ENCODE assay signal across 1 cellular context in the genomic region with DNA sequence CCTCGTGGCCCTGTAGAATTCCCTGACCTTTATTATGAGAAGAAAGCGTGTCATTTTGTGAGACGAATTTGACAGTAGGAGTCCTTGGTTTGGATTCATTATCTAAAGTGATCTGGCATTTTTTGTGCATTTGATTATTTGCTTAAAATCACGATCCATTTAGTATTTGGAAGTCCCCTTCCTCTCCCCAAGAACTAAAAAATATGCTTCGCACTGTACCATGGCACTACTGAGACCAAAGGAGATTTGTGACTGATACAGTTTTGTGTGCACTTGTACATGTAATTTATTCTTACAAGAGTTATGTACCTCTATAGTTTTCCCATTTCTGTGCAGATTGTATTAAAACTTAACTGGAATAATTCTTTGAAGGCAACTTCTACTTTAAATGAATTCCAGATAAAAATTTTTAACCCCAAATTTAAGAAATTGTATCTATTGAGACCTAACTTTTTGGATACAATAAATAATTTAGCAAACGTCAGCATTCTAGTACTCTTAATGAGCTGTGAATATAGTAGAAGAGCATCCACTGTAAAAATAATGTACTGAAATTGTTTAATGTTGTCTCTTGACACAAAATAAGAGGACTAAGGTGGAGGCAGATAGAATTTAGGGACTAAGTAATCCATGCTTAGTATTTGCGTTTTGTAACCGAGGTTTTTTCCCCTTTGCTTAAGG.
A peak's percentile ranks its signal among the peaks of the same experiment; 100 is the strongest.
TF ChIP-seq lines count a peak whose summit lies in the region.

No MANE protein-coding gene starts in this region.

TF ChIP-seq in H1, 55 proteins besides CTCF, POLR2A, EP300 and RAD21:
- TF ChIP-seq MAFK (IDR thresholded peaks at IDR 0.05; ENCODE audit: low read depth, low read length) (peak; percentile 12; the same call in 1 of the 2 replicates), CBX8 (IDR thresholded peaks at IDR 0.05; ENCODE audit: borderline replicate concordance, low read depth, low read length) (no peak)
